In the genomic region with DNA sequence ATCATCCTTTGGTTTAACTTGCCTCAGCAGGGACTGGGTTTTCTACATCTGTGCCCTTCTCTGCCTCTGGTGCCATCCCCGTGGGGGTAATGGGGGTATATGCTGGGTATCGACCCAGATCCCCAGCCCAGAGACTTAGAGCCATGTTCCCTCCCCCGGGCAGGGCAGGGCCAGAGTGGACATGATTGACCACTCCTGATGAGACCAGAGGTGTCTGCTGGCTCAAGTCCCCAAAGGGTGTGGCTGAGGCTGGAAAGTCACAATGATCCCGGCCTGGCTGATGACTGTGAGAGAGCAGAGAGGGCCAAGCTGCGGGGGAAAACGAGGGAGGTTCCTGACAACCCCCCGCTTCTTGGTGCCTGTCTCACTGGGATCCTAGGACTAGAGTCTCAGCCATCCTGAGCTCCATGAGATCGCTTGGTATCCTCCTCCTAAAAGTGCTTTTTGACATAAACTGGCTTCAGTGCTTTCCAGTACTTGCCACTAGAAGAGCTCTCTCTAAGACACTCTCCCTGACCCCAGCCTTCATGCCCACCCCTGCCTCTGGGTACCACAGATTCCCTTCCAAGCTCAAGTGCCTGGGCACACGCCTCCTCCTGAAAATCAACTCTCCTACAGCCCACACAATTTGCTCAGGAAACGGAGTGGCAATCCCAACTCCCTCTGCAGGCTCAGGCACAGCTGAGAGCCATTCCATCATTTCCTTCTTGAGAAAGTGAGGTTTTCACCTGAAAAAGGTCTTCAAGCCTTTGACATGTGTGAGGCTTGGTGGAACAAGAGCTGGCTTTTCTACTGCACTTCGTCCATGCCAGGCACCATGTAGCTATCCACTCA, we compare ENCODE assay signal across 1 cellular context.
TF ChIP-seq lines count a peak whose summit lies in the region.

No MANE protein-coding gene starts in this region.

TF ChIP-seq in K562, 482 proteins besides CTCF, POLR2A, EP300 and RAD21:
- TF ChIP-seq, protein P1, sequence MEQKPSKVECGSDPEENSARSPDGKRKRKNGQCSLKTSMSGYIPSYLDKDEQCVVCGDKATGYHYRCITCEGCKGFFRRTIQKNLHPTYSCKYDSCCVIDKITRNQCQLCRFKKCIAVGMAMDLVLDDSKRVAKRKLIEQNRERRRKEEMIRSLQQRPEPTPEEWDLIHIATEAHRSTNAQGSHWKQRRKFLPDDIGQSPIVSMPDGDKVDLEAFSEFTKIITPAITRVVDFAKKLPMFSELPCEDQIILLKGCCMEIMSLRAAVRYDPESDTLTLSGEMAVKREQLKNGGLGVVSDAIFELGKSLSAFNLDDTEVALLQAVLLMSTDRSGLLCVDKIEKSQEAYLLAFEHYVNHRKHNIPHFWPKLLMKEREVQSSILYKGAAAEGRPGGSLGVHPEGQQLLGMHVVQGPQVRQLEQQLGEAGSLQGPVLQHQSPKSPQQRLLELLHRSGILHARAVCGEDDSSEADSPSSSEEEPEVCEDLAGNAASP (IDR thresholded peaks at IDR 0.05), result no peak
- no peak for TF ChIP-seq ZBTB17 (CRISPR knock-in tag; IDR thresholded peaks at IDR 0.05)
- TF ChIP-seq MIER1 (IDR thresholded peaks at IDR 0.05; ENCODE audit: low read depth), result no peak
- TF ChIP-seq, protein P2, sequence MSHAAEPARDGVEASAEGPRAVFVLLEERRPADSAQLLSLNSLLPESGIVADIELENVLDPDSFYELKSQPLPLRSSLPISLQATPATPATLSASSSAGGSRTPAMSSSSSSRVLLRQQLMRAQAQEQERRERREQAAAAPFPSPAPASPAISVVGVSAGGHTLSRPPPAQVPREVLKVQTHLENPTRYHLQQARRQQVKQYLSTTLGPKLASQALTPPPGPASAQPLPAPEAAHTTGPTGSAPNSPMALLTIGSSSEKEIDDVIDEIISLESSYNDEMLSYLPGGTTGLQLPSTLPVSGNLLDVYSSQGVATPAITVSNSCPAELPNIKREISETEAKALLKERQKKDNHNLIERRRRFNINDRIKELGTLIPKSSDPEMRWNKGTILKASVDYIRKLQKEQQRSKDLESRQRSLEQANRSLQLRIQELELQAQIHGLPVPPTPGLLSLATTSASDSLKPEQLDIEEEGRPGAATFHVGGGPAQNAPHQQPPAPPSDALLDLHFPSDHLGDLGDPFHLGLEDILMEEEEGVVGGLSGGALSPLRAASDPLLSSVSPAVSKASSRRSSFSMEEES (CRISPR knock-in tag; IDR thresholded peaks at IDR 0.05), result no peak
- TF ChIP-seq BCOR (IDR thresholded peaks at IDR 0.05), result no peak
- TF ChIP-seq ERF (CRISPR knock-in tag; IDR thresholded peaks at IDR 0.05), result no peak
- TF ChIP-seq, protein P3, sequence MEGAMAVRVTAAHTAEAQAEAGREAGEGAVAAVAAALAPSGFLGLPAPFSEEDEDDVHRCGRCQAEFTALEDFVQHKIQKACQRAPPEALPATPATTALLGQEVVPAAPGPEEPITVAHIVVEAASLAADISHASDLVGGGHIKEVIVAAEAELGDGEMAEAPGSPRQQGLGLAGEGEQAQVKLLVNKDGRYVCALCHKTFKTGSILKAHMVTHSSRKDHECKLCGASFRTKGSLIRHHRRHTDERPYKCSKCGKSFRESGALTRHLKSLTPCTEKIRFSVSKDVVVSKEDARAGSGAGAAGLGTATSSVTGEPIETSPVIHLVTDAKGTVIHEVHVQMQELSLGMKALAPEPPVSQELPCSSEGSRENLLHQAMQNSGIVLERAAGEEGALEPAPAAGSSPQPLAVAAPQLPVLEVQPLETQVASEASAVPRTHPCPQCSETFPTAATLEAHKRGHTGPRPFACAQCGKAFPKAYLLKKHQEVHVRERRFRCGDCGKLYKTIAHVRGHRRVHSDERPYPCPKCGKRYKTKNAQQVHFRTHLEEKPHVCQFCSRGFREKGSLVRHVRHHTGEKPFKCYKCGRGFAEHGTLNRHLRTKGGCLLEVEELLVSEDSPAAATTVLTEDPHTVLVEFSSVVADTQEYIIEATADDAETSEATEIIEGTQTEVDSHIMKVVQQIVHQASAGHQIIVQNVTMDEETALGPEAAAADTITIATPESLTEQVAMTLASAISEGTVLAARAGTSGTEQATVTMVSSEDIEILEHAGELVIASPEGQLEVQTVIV (CRISPR knock-in tag; IDR thresholded peaks at IDR 0.05; ENCODE audit: borderline replicate concordance), result no peak
- TF ChIP-seq, protein P4, sequence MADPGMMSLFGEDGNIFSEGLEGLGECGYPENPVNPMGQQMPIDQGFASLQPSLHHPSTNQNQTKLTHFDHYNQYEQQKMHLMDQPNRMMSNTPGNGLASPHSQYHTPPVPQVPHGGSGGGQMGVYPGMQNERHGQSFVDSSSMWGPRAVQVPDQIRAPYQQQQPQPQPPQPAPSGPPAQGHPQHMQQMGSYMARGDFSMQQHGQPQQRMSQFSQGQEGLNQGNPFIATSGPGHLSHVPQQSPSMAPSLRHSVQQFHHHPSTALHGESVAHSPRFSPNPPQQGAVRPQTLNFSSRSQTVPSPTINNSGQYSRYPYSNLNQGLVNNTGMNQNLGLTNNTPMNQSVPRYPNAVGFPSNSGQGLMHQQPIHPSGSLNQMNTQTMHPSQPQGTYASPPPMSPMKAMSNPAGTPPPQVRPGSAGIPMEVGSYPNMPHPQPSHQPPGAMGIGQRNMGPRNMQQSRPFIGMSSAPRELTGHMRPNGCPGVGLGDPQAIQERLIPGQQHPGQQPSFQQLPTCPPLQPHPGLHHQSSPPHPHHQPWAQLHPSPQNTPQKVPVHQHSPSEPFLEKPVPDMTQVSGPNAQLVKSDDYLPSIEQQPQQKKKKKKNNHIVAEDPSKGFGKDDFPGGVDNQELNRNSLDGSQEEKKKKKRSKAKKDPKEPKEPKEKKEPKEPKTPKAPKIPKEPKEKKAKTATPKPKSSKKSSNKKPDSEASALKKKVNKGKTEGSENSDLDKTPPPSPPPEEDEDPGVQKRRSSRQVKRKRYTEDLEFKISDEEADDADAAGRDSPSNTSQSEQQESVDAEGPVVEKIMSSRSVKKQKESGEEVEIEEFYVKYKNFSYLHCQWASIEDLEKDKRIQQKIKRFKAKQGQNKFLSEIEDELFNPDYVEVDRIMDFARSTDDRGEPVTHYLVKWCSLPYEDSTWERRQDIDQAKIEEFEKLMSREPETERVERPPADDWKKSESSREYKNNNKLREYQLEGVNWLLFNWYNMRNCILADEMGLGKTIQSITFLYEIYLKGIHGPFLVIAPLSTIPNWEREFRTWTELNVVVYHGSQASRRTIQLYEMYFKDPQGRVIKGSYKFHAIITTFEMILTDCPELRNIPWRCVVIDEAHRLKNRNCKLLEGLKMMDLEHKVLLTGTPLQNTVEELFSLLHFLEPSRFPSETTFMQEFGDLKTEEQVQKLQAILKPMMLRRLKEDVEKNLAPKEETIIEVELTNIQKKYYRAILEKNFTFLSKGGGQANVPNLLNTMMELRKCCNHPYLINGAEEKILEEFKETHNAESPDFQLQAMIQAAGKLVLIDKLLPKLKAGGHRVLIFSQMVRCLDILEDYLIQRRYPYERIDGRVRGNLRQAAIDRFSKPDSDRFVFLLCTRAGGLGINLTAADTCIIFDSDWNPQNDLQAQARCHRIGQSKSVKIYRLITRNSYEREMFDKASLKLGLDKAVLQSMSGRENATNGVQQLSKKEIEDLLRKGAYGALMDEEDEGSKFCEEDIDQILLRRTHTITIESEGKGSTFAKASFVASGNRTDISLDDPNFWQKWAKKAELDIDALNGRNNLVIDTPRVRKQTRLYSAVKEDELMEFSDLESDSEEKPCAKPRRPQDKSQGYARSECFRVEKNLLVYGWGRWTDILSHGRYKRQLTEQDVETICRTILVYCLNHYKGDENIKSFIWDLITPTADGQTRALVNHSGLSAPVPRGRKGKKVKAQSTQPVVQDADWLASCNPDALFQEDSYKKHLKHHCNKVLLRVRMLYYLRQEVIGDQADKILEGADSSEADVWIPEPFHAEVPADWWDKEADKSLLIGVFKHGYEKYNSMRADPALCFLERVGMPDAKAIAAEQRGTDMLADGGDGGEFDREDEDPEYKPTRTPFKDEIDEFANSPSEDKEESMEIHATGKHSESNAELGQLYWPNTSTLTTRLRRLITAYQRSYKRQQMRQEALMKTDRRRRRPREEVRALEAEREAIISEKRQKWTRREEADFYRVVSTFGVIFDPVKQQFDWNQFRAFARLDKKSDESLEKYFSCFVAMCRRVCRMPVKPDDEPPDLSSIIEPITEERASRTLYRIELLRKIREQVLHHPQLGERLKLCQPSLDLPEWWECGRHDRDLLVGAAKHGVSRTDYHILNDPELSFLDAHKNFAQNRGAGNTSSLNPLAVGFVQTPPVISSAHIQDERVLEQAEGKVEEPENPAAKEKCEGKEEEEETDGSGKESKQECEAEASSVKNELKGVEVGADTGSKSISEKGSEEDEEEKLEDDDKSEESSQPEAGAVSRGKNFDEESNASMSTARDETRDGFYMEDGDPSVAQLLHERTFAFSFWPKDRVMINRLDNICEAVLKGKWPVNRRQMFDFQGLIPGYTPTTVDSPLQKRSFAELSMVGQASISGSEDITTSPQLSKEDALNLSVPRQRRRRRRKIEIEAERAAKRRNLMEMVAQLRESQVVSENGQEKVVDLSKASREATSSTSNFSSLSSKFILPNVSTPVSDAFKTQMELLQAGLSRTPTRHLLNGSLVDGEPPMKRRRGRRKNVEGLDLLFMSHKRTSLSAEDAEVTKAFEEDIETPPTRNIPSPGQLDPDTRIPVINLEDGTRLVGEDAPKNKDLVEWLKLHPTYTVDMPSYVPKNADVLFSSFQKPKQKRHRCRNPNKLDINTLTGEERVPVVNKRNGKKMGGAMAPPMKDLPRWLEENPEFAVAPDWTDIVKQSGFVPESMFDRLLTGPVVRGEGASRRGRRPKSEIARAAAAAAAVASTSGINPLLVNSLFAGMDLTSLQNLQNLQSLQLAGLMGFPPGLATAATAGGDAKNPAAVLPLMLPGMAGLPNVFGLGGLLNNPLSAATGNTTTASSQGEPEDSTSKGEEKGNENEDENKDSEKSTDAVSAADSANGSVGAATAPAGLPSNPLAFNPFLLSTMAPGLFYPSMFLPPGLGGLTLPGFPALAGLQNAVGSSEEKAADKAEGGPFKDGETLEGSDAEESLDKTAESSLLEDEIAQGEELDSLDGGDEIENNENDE (IDR thresholded peaks at IDR 0.05; ENCODE audit: low read depth, low read length), result no peak
- TF ChIP-seq JUNB (CRISPR knock-in tag; conservative IDR thresholded peaks at IDR 0.05), result no peak
- no peak for TF ChIP-seq MCM7 (IDR thresholded peaks at IDR 0.05)
- TF ChIP-seq, protein P5, sequence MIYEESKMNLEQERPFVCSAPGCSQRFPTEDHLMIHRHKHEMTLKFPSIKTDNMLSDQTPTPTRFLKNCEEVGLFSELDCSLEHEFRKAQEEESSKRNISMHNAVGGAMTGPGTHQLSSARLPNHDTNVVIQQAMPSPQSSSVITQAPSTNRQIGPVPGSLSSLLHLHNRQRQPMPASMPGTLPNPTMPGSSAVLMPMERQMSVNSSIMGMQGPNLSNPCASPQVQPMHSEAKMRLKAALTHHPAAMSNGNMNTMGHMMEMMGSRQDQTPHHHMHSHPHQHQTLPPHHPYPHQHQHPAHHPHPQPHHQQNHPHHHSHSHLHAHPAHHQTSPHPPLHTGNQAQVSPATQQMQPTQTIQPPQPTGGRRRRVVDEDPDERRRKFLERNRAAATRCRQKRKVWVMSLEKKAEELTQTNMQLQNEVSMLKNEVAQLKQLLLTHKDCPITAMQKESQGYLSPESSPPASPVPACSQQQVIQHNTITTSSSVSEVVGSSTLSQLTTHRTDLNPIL (CRISPR knock-in tag; IDR thresholded peaks at IDR 0.05), result no peak
- TF ChIP-seq ZKSCAN8 (CRISPR knock-in tag; IDR thresholded peaks at IDR 0.05), result no peak
- TF ChIP-seq POLR3A (IDR thresholded peaks at IDR 0.05; ENCODE audit: borderline replicate concordance, extremely low read depth, insufficient read depth, insufficient read length), result no peak
- TF ChIP-seq TAF7 (tag; IDR thresholded peaks at IDR 0.05), result no peak
